In the genomic region with DNA sequence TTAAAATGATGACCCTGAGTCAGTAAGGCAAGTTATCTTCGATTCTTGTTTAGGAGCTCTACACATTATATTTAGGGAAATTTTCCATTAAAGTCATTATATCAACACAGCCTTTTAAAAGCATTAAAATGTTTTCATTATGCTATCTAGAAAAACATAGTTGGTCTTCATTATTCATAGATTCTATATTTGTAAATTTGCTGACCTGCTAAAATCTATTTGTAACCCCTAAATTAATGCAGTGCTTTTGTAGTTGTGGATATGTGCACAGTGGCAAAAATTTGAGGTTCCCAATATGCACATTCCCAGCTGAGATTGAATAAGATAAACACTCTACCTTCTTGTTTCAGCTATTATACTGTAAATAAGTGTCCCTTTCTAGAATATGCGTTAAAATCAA, we compare ENCODE assay signal across 24 cellular contexts.
"Had no signal": no experiment of that assay in that cellular context is flagged by ENCODE, and none has a peak within 500 bp of the region (broad histone marks: within the 10 kb centered on the region; RNA-seq: fewer than 3 reads in every experiment).

No MANE protein-coding gene starts in this region.

- H3K27me3 ChIP-seq: dorsolateral prefrontal cortex, esophagus muscularis mucosa, foreskin keratinocyte, gastroesophageal sphincter, heart left ventricle, hepatocyte, left lung had no signal

- H3K27ac ChIP-seq: coronary artery, dorsolateral prefrontal cortex, esophagus muscularis mucosa, foreskin keratinocyte, gastroesophageal sphincter, heart left ventricle, hepatocyte, left lung, lower lobe of right lung had no signal

- H3K79me2 ChIP-seq: hepatocyte had no signal

- H3K36me3 ChIP-seq: esophagus muscularis mucosa, lower lobe of right lung had no signal

- H2AFZ ChIP-seq: hepatocyte had no signal

- H3K9me3 ChIP-seq: esophagus muscularis mucosa, gastroesophageal sphincter, heart left ventricle, left lung, lower lobe of right lung had no signal

- DNase-seq: dermis blood vessel endothelial cell; dorsolateral prefrontal cortex; effector CD4-positive, alpha-beta T cell; effector memory CD4-positive, alpha-beta T cell; foreskin keratinocyte; heart left ventricle; hypothalamus; immature natural killer cell; islet precursor cell; kidney; kidney glomerular epithelial cell; left lung; left ventricle myocardium superior; lower lobe of right lung; mesendoderm; midbrain; naive thymus-derived CD4-positive, alpha-beta T cell had no signal

- ATAC-seq: foreskin keratinocyte; gastroesophageal sphincter; heart left ventricle; left lung; left ventricle myocardium superior; lower lobe of right lung; naive thymus-derived CD4-positive, alpha-beta T cell had no signal

- H3K4me2 ChIP-seq: hepatocyte had no signal

- H3K4me3 ChIP-seq: coronary artery, dorsolateral prefrontal cortex, esophagus muscularis mucosa, gastroesophageal sphincter, heart left ventricle, hepatocyte, left lung, lower lobe of right lung had no signal

- H3K4me1 ChIP-seq: esophagus muscularis mucosa, foreskin keratinocyte, gastroesophageal sphincter, left lung, lower lobe of right lung had no signal

- FAIRE-seq: colon, endothelial cell of umbilical vein, frontal cortex, kidney had no signal
